In genomic region chr5:137753227-137753985, GRCh38 we compare ENCODE assay signal across 8 cellular contexts. TPM values are rescaled to one million over a fixed set of nuclear protein-coding genes. Genes with fewer than 3 reads are reported as not detected.
DNase-seq lines count a peak whose midpoint lies in the region; ATAC-seq and TF ChIP-seq lines count a peak whose summit lies in the region.

No MANE protein-coding gene starts in this region.

- H3K27ac Mint-ChIP-seq in activated T-cell treated with anti-CD3 and anti-CD28 coated beads, Interleukin-2, amount 50 U/mL, for 24 hours: peak overlapping the region; percentile 100
- peak overlapping the region; percentile 100 for H3K27ac Mint-ChIP-seq in naive thymus-derived CD8-positive, alpha-beta T cell

- no peaks in the 10 kb centered on the region for H3K9me3 ChIP-seq in upper lobe of right lung

- no peak for TF ChIP-seq RAD21 in Ishikawa (IDR thresholded peaks at IDR 0.05; ENCODE audit: low read depth)

- no peak overlapping the region for H2AFZ ChIP-seq in ACC112 (ENCODE audit: low read length, unreplicated experiment)

- H3K36me3 Mint-ChIP-seq in activated T-cell treated with anti-CD3 and anti-CD28 coated beads, Interleukin-2, amount 50 U/mL, for 24 hours (ENCODE audit: low read depth): peaks cover 59% of the 10 kb centered on the region
- H3K36me3 Mint-ChIP-seq in naive thymus-derived CD8-positive, alpha-beta T cell: peaks cover 0 to 27% (median 0%) of the 10 kb centered on the region in 3 donors

- no peaks in the 10 kb centered on the region for H3K9me3 Mint-ChIP-seq in activated T-cell treated with anti-CD3 and anti-CD28 coated beads, Interleukin-2, amount 50 U/mL, for 24 hours
- no peaks in the 10 kb centered on the region for H3K9me3 Mint-ChIP-seq in naive thymus-derived CD8-positive, alpha-beta T cell

- H3K27me3 ChIP-seq in ACC112 (ENCODE audit: insufficient read depth, low read length) (no peaks in the 10 kb centered on the region), upper lobe of right lung (no peaks in the 10 kb centered on the region)

- TF ChIP-seq CTCF in upper lobe of right lung (IDR thresholded peaks at IDR 0.05): no peak

- H3K4me3 ChIP-seq in ACC112 (ENCODE audit: low read depth, low read length): peak overlapping the region; percentile 92
- H3K4me3 ChIP-seq in upper lobe of right lung: peak overlapping the region; percentile 82

- TF ChIP-seq EP300 in Ishikawa (IDR thresholded peaks at IDR 0.05; ENCODE audit: borderline replicate concordance): no peak

- H3K27ac ChIP-seq in ACC112 (ENCODE audit: low read depth, low read length) (peak overlapping the region; percentile 92), upper lobe of right lung (peak overlapping the region; percentile 100)

- peaks cover 12% of the 10 kb centered on the region for H3K36me3 ChIP-seq in ACC112 (ENCODE audit: insufficient read depth, low read length)
- H3K36me3 ChIP-seq in upper lobe of right lung: peaks cover 9% of the 10 kb centered on the region

- H3K4me1 ChIP-seq in ACC112 (ENCODE audit: control insufficient read depth, insufficient read depth, low read length, unreplicated experiment): peaks cover 9% of the 10 kb centered on the region
- peaks cover 16% of the 10 kb centered on the region for H3K4me1 ChIP-seq in upper lobe of right lung

- DNase-seq in activated T-cell treated with anti-CD3 and anti-CD28 coated beads, Interleukin-2, amount 50 U/mL, for 24 hours: peak; percentile 66
- DNase-seq in naive thymus-derived CD8-positive, alpha-beta T cell: peak in 8 of 10 donors; percentile 13 to 67 (median 29)
- peak; percentile 80 for DNase-seq in upper lobe of right lung
- no peak for DNase-seq in NCI-H2107 treated with DMSO at 0.1 percent for 48 hours (lab: John Stamatoyannopoulos, UW; ENCODE audit: unreplicated experiment)

- H3K4me3 Mint-ChIP-seq in activated T-cell treated with anti-CD3 and anti-CD28 coated beads, Interleukin-2, amount 50 U/mL, for 24 hours: peak overlapping the region; percentile 90
- H3K4me3 Mint-ChIP-seq in naive thymus-derived CD8-positive, alpha-beta T cell: peak overlapping the region; percentile 96 to 100 (median 99)

- H3K27me3 Mint-ChIP-seq in activated T-cell treated with anti-CD3 and anti-CD28 coated beads, Interleukin-2, amount 50 U/mL, for 24 hours: no peaks in the 10 kb centered on the region
- H3K27me3 Mint-ChIP-seq in naive thymus-derived CD8-positive, alpha-beta T cell: no peaks in the 10 kb centered on the region

- peaks cover 41% of the 10 kb centered on the region for H3K4me1 Mint-ChIP-seq in activated T-cell treated with anti-CD3 and anti-CD28 coated beads, Interleukin-2, amount 50 U/mL, for 24 hours (ENCODE audit: low read depth)
- peaks cover 16 to 46% (median 30%) of the 10 kb centered on the region in 4 donors for H3K4me1 Mint-ChIP-seq in naive thymus-derived CD8-positive, alpha-beta T cell

- POLR2A ChIA-PET in naive thymus-derived CD8-positive, alpha-beta T cell (lab: Charles Lee): interaction anchor here (0.6 to 5.1 kb wide), 20 partner anchors 11 to 896 kb away, joined by 3 to 88 read pairs (median 6); partner anchors contain the start of genes FAM13B, FAM53C, HSPA9 and KLHL3

- intact Hi-C loops in upper lobe of right lung (cut with DNase I): no loop called here

- H3K79me2 ChIP-seq in ACC112 (ENCODE audit: control insufficient read depth, insufficient read depth, low read length, unreplicated experiment): peaks cover 42% of the 10 kb centered on the region

- ATAC-seq in GM19438 (IDR thresholded peaks at IDR 0.05; ENCODE audit: low read depth, unreplicated experiment): peak; percentile 4
- ATAC-seq in esophagus mucosa: peak; percentile 18
- peak in 1 of 2 donors; percentile 7 for ATAC-seq in naive thymus-derived CD8-positive, alpha-beta T cell
- ATAC-seq in upper lobe of right lung: peak; percentile 8

TF ChIP-seq in Ishikawa, 13 proteins besides CTCF, POLR2A, EP300 and RAD21:
- TF ChIP-seq ZBTB7A (IDR thresholded peaks at IDR 0.05; ENCODE audit: low read depth): 0 out of 2 replicates have a peak, but pooled peaks have one; percentile 32
- peak; percentile 72 for TF ChIP-seq YY1 (IDR thresholded peaks at IDR 0.05; ENCODE audit: low read depth)
- TF ChIP-seq, protein P1, sequence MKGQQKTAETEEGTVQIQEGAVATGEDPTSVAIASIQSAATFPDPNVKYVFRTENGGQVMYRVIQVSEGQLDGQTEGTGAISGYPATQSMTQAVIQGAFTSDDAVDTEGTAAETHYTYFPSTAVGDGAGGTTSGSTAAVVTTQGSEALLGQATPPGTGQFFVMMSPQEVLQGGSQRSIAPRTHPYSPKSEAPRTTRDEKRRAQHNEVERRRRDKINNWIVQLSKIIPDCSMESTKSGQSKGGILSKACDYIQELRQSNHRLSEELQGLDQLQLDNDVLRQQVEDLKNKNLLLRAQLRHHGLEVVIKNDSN (IDR thresholded peaks at IDR 0.05): no peak
- TF ChIP-seq, protein P2, sequence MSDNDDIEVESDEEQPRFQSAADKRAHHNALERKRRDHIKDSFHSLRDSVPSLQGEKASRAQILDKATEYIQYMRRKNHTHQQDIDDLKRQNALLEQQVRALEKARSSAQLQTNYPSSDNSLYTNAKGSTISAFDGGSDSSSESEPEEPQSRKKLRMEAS (IDR thresholded peaks at IDR 0.05): peak; percentile 56

RNA-seq across cellular contexts. Expression of gene HNRNPA0, which starts 0.8 kb away (rescaled TPM):
- total RNA-seq in esophagus mucosa (17.9 TPM), upper lobe of right lung (22.8 TPM)
- 10 to 100 TPM; 34.0 to 34.6 TPM for total RNA-seq in naive thymus-derived CD8-positive, alpha-beta T cell
- polyA plus RNA-seq in naive thymus-derived CD8-positive, alpha-beta T cell: 10 to 100 TPM; 16.1 to 17.9 (median 16.5) TPM

RNA-seq across cellular contexts. Expression of gene KLHL3, which starts 17.5 kb away (rescaled TPM):
- total RNA-seq in esophagus mucosa (4.4 TPM), upper lobe of right lung (6.8 TPM)
- 10 to 100 TPM; 36.2 to 37.2 TPM for total RNA-seq in naive thymus-derived CD8-positive, alpha-beta T cell
- 1 to 10 TPM; 2.7 to 8.1 (median 4.5) TPM for polyA plus RNA-seq in naive thymus-derived CD8-positive, alpha-beta T cell
